In the genomic region with DNA sequence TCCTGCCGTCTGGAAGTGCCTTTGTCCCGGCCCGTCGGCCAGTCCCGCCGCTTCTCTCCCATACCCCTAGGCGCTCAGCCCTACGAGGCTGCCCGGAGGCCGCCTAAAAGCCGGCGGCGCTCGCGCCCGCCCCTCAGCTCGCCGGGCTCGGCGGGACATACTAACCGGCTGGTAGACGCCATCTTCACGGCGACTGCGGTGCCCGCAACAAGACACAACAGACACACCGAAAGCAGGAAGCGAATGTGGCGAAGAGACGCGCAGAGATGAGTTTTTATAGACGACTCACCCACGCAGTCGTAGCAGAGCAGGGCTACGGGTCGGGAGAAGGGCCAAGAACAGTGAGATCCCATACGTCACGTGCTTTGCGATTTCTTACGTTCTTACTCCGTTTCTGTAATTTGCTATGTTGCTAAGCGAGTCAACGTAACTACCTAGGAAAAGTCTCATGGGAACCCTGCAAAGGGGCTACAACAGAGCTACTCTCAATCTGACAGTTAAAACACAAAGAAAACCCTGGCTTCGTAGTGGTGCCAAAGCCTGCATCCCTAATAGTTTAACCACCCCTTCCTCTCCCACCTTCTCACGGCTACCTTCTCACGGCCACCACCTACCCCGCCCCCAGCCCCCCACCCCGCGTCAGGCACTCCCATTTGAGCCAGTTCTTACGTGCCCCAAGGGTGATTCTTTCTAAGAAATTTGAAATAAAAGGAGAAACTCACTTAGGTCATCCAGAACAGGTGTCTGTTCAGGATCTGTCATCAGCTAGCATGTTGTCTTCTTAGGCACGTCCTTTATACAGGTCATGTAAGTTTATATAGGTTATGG, we compare ENCODE assay signal across 8 cellular contexts. TPM values are rescaled to one million over a fixed set of nuclear protein-coding genes. Genes with fewer than 3 reads are reported as not detected.
DNase-seq lines count a peak whose midpoint lies in the region; ATAC-seq lines count a peak whose summit lies in the region.

A gene with protein sequence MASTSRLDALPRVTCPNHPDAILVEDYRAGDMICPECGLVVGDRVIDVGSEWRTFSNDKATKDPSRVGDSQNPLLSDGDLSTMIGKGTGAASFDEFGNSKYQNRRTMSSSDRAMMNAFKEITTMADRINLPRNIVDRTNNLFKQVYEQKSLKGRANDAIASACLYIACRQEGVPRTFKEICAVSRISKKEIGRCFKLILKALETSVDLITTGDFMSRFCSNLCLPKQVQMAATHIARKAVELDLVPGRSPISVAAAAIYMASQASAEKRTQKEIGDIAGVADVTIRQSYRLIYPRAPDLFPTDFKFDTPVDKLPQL (minus strand): TSS at position 250 of the 828 bp plus-strand sequence. CDS start 68 bp downstream, at position 182.

- ATAC-seq in GM21825 (IDR thresholded peaks at IDR 0.05; ENCODE audit: unreplicated experiment), result peak; percentile 96
- ATAC-seq in naive B cell (ENCODE audit: low read depth in 2 of 2), result peak; percentile 89
- ATAC-seq in stimulated activated memory B cell treated with anti-CD40 and anti-IgM and Interleukin-4, amounts not matched to agents 10 μg/mL and 1 μg/mL and 100 μg/mL, for 72 hours, result peak; percentile 95

- H3K27ac Mint-ChIP-seq in activated T-helper 1 cell treated with anti-CD3 and anti-CD28 coated beads, Interleukin-12 subunit alpha, Interleukin-12 subunit beta, Interleukin-2, Interleukin-4 antibody, amounts not matched to agents 30 ng/mL and 10 ng/mL and 1 ng/mL, durations not matched to agents 14 hours and 24 hours and 36 hours, result peak within 1 kb of the TSS; percentile 95
- peak within 1 kb of the TSS; percentile 96 to 99 (median 98) for H3K27ac Mint-ChIP-seq in naive B cell
- peak within 1 kb of the TSS; percentile 91 for H3K27ac Mint-ChIP-seq in stimulated activated memory B cell treated with anti-CD40 and anti-IgM and Interleukin-4, amounts not matched to agents 10 μg/mL and 1 μg/mL and 100 μg/mL, for 72 hours

- H3K4me1 Mint-ChIP-seq in activated T-helper 1 cell treated with anti-CD3 and anti-CD28 coated beads, Interleukin-12 subunit alpha, Interleukin-12 subunit beta, Interleukin-2, Interleukin-4 antibody, amounts not matched to agents 30 ng/mL and 10 ng/mL and 1 ng/mL, durations not matched to agents 14 hours and 24 hours and 36 hours (ENCODE audit: low read depth), result peaks cover 49% of the 10 kb centered on the region
- H3K4me1 Mint-ChIP-seq in naive B cell, result peaks cover 28 to 46% (median 32%) of the 10 kb centered on the region in 3 donors
- H3K4me1 Mint-ChIP-seq in stimulated activated memory B cell treated with anti-CD40 and anti-IgM and Interleukin-4, amounts not matched to agents 10 μg/mL and 1 μg/mL and 100 μg/mL, for 72 hours, result peaks cover 31% of the 10 kb centered on the region

- H3K27me3 Mint-ChIP-seq in activated T-helper 1 cell treated with anti-CD3 and anti-CD28 coated beads, Interleukin-12 subunit alpha, Interleukin-12 subunit beta, Interleukin-2, Interleukin-4 antibody, amounts not matched to agents 30 ng/mL and 10 ng/mL and 1 ng/mL, durations not matched to agents 14 hours and 24 hours and 36 hours (ENCODE audit: insufficient read depth), result no peaks in the 10 kb centered on the region
- no peaks in the 10 kb centered on the region for H3K27me3 Mint-ChIP-seq in naive B cell
- no peaks in the 10 kb centered on the region for H3K27me3 Mint-ChIP-seq in stimulated activated memory B cell treated with anti-CD40 and anti-IgM and Interleukin-4, amounts not matched to agents 10 μg/mL and 1 μg/mL and 100 μg/mL, for 72 hours

- peak; percentile 92 for DNase-seq in DMS79 treated with DMSO at 0.1 percent for 48 hours (lab: John Stamatoyannopoulos, UW)
- peak; percentile 98 for DNase-seq in Kasumi-1 (lab: John Stamatoyannopoulos, UW)
- peak; percentile 96 for DNase-seq in RPMI7951 (ENCODE audit: low read depth)
- DNase-seq in activated T-helper 1 cell treated with anti-CD3 and anti-CD28 coated beads, Interleukin-12 subunit alpha, Interleukin-12 subunit beta, Interleukin-2, Interleukin-4 antibody, amounts not matched to agents 30 ng/mL and 10 ng/mL and 1 ng/mL, durations not matched to agents 14 hours and 24 hours and 36 hours (ENCODE audit: low spot score), result peak; percentile 92
- peak; percentile 98 for DNase-seq in fibroblast of gingiva (ENCODE audit: low read depth)
- DNase-seq in naive B cell, result peak; percentile 93

- H3K36me3 Mint-ChIP-seq in activated T-helper 1 cell treated with anti-CD3 and anti-CD28 coated beads, Interleukin-12 subunit alpha, Interleukin-12 subunit beta, Interleukin-2, Interleukin-4 antibody, amounts not matched to agents 30 ng/mL and 10 ng/mL and 1 ng/mL, durations not matched to agents 14 hours and 24 hours and 36 hours (ENCODE audit: low read depth), result peaks cover 13% of the 10 kb centered on the region
- H3K36me3 Mint-ChIP-seq in naive B cell, result peaks cover 0 to 9% of the 10 kb centered on the region in 2 donors
- peaks cover 14% of the 10 kb centered on the region for H3K36me3 Mint-ChIP-seq in stimulated activated memory B cell treated with anti-CD40 and anti-IgM and Interleukin-4, amounts not matched to agents 10 μg/mL and 1 μg/mL and 100 μg/mL, for 72 hours

- H3K9me3 Mint-ChIP-seq in activated T-helper 1 cell treated with anti-CD3 and anti-CD28 coated beads, Interleukin-12 subunit alpha, Interleukin-12 subunit beta, Interleukin-2, Interleukin-4 antibody, amounts not matched to agents 30 ng/mL and 10 ng/mL and 1 ng/mL, durations not matched to agents 14 hours and 24 hours and 36 hours, result peaks cover 3% of the 10 kb centered on the region
- H3K9me3 Mint-ChIP-seq in naive B cell, result peaks cover 0 to 4% (median 0%) of the 10 kb centered on the region in 7 donors
- no peaks in the 10 kb centered on the region for H3K9me3 Mint-ChIP-seq in stimulated activated memory B cell treated with anti-CD40 and anti-IgM and Interleukin-4, amounts not matched to agents 10 μg/mL and 1 μg/mL and 100 μg/mL, for 72 hours

- intact Hi-C loops in activated T-helper 1 cell treated with anti-CD3 and anti-CD28 coated beads, Interleukin-12 subunit alpha, Interleukin-12 subunit beta, Interleukin-2, Interleukin-4 antibody, amounts not matched to agents 30 ng/mL and 10 ng/mL and 1 ng/mL, durations not matched to agents 14 hours and 24 hours and 36 hours (cut with micrococcal nuclease), result loop anchor here (1.0 to 10.0 kb wide), 6 partner anchors 24 to 1977 kb away; partner anchors contain the start of genes HS2ST1, KYAT3, PKN2 and RBMXL1

- peak within 1 kb of the TSS; percentile 92 for H3K4me3 Mint-ChIP-seq in activated T-helper 1 cell treated with anti-CD3 and anti-CD28 coated beads, Interleukin-12 subunit alpha, Interleukin-12 subunit beta, Interleukin-2, Interleukin-4 antibody, amounts not matched to agents 30 ng/mL and 10 ng/mL and 1 ng/mL, durations not matched to agents 14 hours and 24 hours and 36 hours
- peak within 1 kb of the TSS; percentile 92 to 100 (median 96) for H3K4me3 Mint-ChIP-seq in naive B cell
- peak within 1 kb of the TSS; percentile 92 for H3K4me3 Mint-ChIP-seq in stimulated activated memory B cell treated with anti-CD40 and anti-IgM and Interleukin-4, amounts not matched to agents 10 μg/mL and 1 μg/mL and 100 μg/mL, for 72 hours

RNA-seq across cellular contexts. Expression of the gene that starts here (rescaled TPM):
- 49.2 and 59.7 TPM in 2 replicates for total RNA-seq in RPMI7951 (2014; rRNA removed; shearing (Covaris generic))
- 45.5 and 49.1 TPM in 2 replicates for total RNA-seq in activated T-helper 1 cell treated with anti-CD3 and anti-CD28 coated beads, Interleukin-12 subunit alpha, Interleukin-12 subunit beta, Interleukin-2, Interleukin-4 antibody, amounts not matched to agents 30 ng/mL and 10 ng/mL and 1 ng/mL, durations not matched to agents 14 hours and 24 hours and 36 hours
- 10 to 100 TPM; 49.1 to 68.3 (median 59.0) TPM for polyA plus RNA-seq in naive B cell (ENCODE audit: low read depth in 6 of 6)

Comparison
In these comparisons a context has a peak if more than half of its experiments do, and no peak if none do; other contexts are left out.
1. Peak in every context shown above with its lines: DNase-seq and ATAC-seq.